ENCODE assay signal across 24 cellular contexts in the genomic region with DNA sequence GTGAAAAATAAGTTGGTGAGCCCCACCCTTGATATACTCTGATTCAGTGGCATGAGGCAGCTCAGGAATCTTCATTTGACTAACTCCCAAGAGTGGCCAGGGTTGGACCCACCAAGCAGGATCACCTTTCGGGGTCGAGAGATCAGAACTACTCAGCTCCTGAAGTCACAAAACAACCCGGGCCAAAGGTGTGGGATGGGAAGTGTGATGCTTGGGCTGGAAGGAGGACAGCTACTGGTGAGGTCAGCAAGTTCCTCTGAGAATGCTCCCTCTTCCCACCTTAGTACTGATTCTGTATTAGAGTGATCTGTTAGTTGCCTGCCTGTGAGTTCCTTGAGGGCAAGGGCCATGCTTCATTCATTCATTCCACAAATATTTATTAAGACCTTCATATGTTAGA. TPM values are rescaled to one million over a fixed set of nuclear protein-coding genes. Genes with fewer than 3 reads are reported as not detected.
"Had no signal": no experiment of that assay in that cellular context is flagged by ENCODE, and none has a peak within 500 bp of the region (broad histone marks: within the 10 kb centered on the region; RNA-seq: fewer than 3 reads in every experiment).

No MANE protein-coding gene starts in this region.

- H3K9me3 ChIP-seq: ascending aorta had no signal

- H3K36me3 Mint-ChIP-seq: activated CD4-positive, alpha-beta memory T cell treated with anti-CD3 and anti-CD28 coated beads for 36 hours; activated CD8-positive, alpha-beta memory T cell treated with anti-CD3 and anti-CD28 coated beads, Interleukin-2, amount 10 ng/mL, durations not matched to agents 7 days and 5 days; activated naive CD4-positive, alpha-beta T cell treated with anti-CD3 and anti-CD28 coated beads, Interleukin-2, amount 10 ng/mL, durations not matched to agents 7 days and 5 days; activated naive CD4-positive, alpha-beta T cell treated with anti-CD3 and anti-CD28 coated beads, Interleukin-2, amount 50 U/mL, for 72 hours; activated naive CD8-positive, alpha-beta T cell treated with anti-CD3 and anti-CD28 coated beads, Interleukin-2, amount 10 ng/mL, durations not matched to agents 7 days and 5 days; brain had no signal

- H3K9me3 Mint-ChIP-seq: activated CD4-positive, alpha-beta memory T cell treated with anti-CD3 and anti-CD28 coated beads for 36 hours; activated CD4-positive, alpha-beta T cell treated with anti-CD3 and anti-CD28 coated beads, Interleukin-2, amount 10 ng/mL, durations not matched to agents 24 days and 14 days; activated naive CD4-positive, alpha-beta T cell treated with anti-CD3 and anti-CD28 coated beads, Interleukin-2, amount 10 ng/mL, durations not matched to agents 7 days and 5 days; activated naive CD4-positive, alpha-beta T cell treated with anti-CD3 and anti-CD28 coated beads, Interleukin-2, amount 50 U/mL, for 72 hours; activated naive CD8-positive, alpha-beta T cell treated with anti-CD3 and anti-CD28 coated beads, Interleukin-2, amount 10 ng/mL, durations not matched to agents 7 days and 5 days; activated T-cell treated with anti-CD3 and anti-CD28 coated beads, Interleukin-2, amount 50 U/mL, for 72 hours; brain had no signal

- DNase-seq: activated CD4-positive, alpha-beta memory T cell treated with anti-CD3 and anti-CD28 coated beads for 36 hours; activated CD4-positive, alpha-beta T cell treated with anti-CD3 and anti-CD28 coated beads for 36 hours; activated CD4-positive, alpha-beta T cell treated with anti-CD3 and anti-CD28 coated beads, Interleukin-2, amount 10 ng/mL, durations not matched to agents 24 days and 14 days; activated CD4-positive, CD25-positive, alpha-beta regulatory T cell; activated CD4-positive, CD25-positive, alpha-beta regulatory T cell treated with anti-CD3 and anti-CD28 coated beads, Interleukin-2, amount 50 U/mL, for 72 hours; activated CD8-positive, alpha-beta memory T cell treated with anti-CD3 and anti-CD28 coated beads, Interleukin-2, amount 10 ng/mL, durations not matched to agents 7 days and 5 days; activated CD8-positive, alpha-beta memory T cell treated with anti-CD3 and anti-CD28 coated beads, Interleukin-2, amount 50 U/mL, for 4 hours; activated CD8-positive, alpha-beta T cell treated with anti-CD3 and anti-CD28 coated beads, Interleukin-2, amount 10 ng/mL, durations not matched to agents 7 days and 5 days; activated gamma-delta T cell; activated naive CD4-positive, alpha-beta T cell; activated naive CD4-positive, alpha-beta T cell treated with anti-CD3 and anti-CD28 coated beads, Interleukin-2, amount 10 ng/mL, durations not matched to agents 7 days and 5 days; activated naive CD8-positive, alpha-beta T cell treated with anti-CD3 and anti-CD28 coated beads, Interleukin-2, amount 10 ng/mL, durations not matched to agents 7 days and 5 days; activated T-cell treated with anti-CD3 and anti-CD28 coated beads, Interleukin-2, amount 50 U/mL, for 1 hour; activated T-cell treated with anti-CD3 and anti-CD28 coated beads, Interleukin-2, amount 50 U/mL, for 72 hours; caudate nucleus; cortex of kidney; dermis blood vessel endothelial cell; effector CD4-positive, alpha-beta T cell; foreskin fibroblast; T-helper 2 cell had no signal

- ATAC-seq: activated CD4-positive, alpha-beta T cell treated with anti-CD3 and anti-CD28 coated beads for 36 hours; activated CD8-positive, alpha-beta memory T cell treated with anti-CD3 and anti-CD28 coated beads, Interleukin-2, amount 10 ng/mL, durations not matched to agents 7 days and 5 days; activated CD8-positive, alpha-beta T cell treated with anti-CD3 and anti-CD28 coated beads, Interleukin-2, amount 10 ng/mL, durations not matched to agents 7 days and 5 days; activated naive CD4-positive, alpha-beta T cell treated with anti-CD3 and anti-CD28 coated beads, Interleukin-2, amount 50 U/mL, for 72 hours; activated T-cell treated with anti-CD3 and anti-CD28 coated beads, Interleukin-2, amount 50 U/mL, for 72 hours; esophagus mucosa had no signal

- H3K27me3 Mint-ChIP-seq: activated CD4-positive, alpha-beta T cell treated with anti-CD3 and anti-CD28 coated beads for 36 hours; activated CD8-positive, alpha-beta memory T cell treated with anti-CD3 and anti-CD28 coated beads, Interleukin-2, amount 10 ng/mL, durations not matched to agents 7 days and 5 days had no signal

- H3K27ac Mint-ChIP-seq: activated CD4-positive, alpha-beta memory T cell treated with anti-CD3 and anti-CD28 coated beads for 36 hours; activated CD4-positive, alpha-beta T cell treated with anti-CD3 and anti-CD28 coated beads for 36 hours; activated CD4-positive, alpha-beta T cell treated with anti-CD3 and anti-CD28 coated beads, Interleukin-2, amount 10 ng/mL, durations not matched to agents 24 days and 14 days; activated CD8-positive, alpha-beta memory T cell treated with anti-CD3 and anti-CD28 coated beads, Interleukin-2, amount 10 ng/mL, durations not matched to agents 7 days and 5 days; activated CD8-positive, alpha-beta T cell treated with anti-CD3 and anti-CD28 coated beads, Interleukin-2, amount 10 ng/mL, durations not matched to agents 7 days and 5 days; activated naive CD4-positive, alpha-beta T cell treated with anti-CD3 and anti-CD28 coated beads, Interleukin-2, amount 10 ng/mL, durations not matched to agents 7 days and 5 days; activated naive CD4-positive, alpha-beta T cell treated with anti-CD3 and anti-CD28 coated beads, Interleukin-2, amount 50 U/mL, for 72 hours; activated naive CD8-positive, alpha-beta T cell treated with anti-CD3 and anti-CD28 coated beads, Interleukin-2, amount 10 ng/mL, durations not matched to agents 7 days and 5 days; activated T-cell treated with anti-CD3 and anti-CD28 coated beads, Interleukin-2, amount 50 U/mL, for 72 hours; brain had no signal

- H3K27ac ChIP-seq: ascending aorta had no signal

- H3K27me3 ChIP-seq: ascending aorta had no signal

- H3K4me1 ChIP-seq: ascending aorta had no signal

- H3K4me1 Mint-ChIP-seq: activated CD4-positive, alpha-beta T cell treated with anti-CD3 and anti-CD28 coated beads for 36 hours; activated CD4-positive, alpha-beta T cell treated with anti-CD3 and anti-CD28 coated beads, Interleukin-2, amount 10 ng/mL, durations not matched to agents 24 days and 14 days; activated CD8-positive, alpha-beta memory T cell treated with anti-CD3 and anti-CD28 coated beads, Interleukin-2, amount 10 ng/mL, durations not matched to agents 7 days and 5 days; activated naive CD4-positive, alpha-beta T cell treated with anti-CD3 and anti-CD28 coated beads, Interleukin-2, amount 10 ng/mL, durations not matched to agents 7 days and 5 days; activated naive CD8-positive, alpha-beta T cell treated with anti-CD3 and anti-CD28 coated beads, Interleukin-2, amount 10 ng/mL, durations not matched to agents 7 days and 5 days; brain had no signal

- H3K36me3 ChIP-seq: ascending aorta had no signal

- H3K4me3 ChIP-seq: ascending aorta had no signal

- H3K4me3 Mint-ChIP-seq: activated CD4-positive, alpha-beta memory T cell treated with anti-CD3 and anti-CD28 coated beads for 36 hours; activated CD4-positive, alpha-beta T cell treated with anti-CD3 and anti-CD28 coated beads for 36 hours; activated CD4-positive, alpha-beta T cell treated with anti-CD3 and anti-CD28 coated beads, Interleukin-2, amount 10 ng/mL, durations not matched to agents 24 days and 14 days; activated CD8-positive, alpha-beta memory T cell treated with anti-CD3 and anti-CD28 coated beads, Interleukin-2, amount 10 ng/mL, durations not matched to agents 7 days and 5 days; activated CD8-positive, alpha-beta T cell treated with anti-CD3 and anti-CD28 coated beads, Interleukin-2, amount 10 ng/mL, durations not matched to agents 7 days and 5 days; activated naive CD4-positive, alpha-beta T cell treated with anti-CD3 and anti-CD28 coated beads, Interleukin-2, amount 10 ng/mL, durations not matched to agents 7 days and 5 days; activated naive CD8-positive, alpha-beta T cell treated with anti-CD3 and anti-CD28 coated beads, Interleukin-2, amount 10 ng/mL, durations not matched to agents 7 days and 5 days; activated T-cell treated with anti-CD3 and anti-CD28 coated beads, Interleukin-2, amount 50 U/mL, for 72 hours; brain had no signal

RNA-seq across cellular contexts. Expression of a gene that starts 15.1 kb away (rescaled TPM):
- total RNA-seq: ascending aorta, dermis blood vessel endothelial cell had no signal
